In the genomic region with DNA sequence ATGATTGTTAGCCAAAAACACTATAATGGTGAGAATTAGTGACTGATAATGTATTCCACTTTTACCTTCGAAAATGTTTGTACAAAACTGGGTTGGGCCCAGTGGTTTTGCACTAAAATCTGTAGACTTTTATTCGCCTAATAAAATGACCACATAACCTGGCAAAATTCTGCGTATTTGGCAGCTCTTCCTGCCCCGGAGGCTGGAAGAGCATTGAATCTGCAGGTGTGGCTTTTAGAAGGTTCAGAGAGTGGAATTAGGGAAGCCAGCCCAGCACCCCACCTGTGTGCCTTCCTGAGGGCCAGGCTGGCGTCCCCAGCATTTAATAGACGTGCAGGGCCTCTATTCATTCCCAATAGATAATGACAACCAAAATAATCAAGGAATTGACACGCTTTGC, we compare ENCODE assay signal across 19 cellular contexts.
"Had no signal": no experiment of that assay in that cellular context is flagged by ENCODE, and none has a peak within 500 bp of the region (broad histone marks: within the 10 kb centered on the region; RNA-seq: fewer than 3 reads in every experiment).

No MANE protein-coding gene starts in this region.

- H3K9me2 ChIP-seq: SK-N-SH had no signal

- ATAC-seq: Panc1 had no signal

- H3K9ac ChIP-seq: SK-N-SH had no signal

- DNase-seq: IMR-90, Karpas-422, KG1, MM.1S, NCI-H1092 treated with DMSO at 0.1 percent for 48 hours, NCI-H1436, NCI-H187, NCI-H2029, NCI-H2081 treated with DMSO at 0.1 percent for 48 hours, NCI-H2171, NCI-H226, NCI-H446, NCI-H510A, NCI-H524 treated with DMSO at 0.1 percent for 48 hours, NCI-H69, NCI-H774, SHP77, SK-N-SH had no signal

- H3K4me2 ChIP-seq: SK-N-SH had no signal
